In genomic region chr11:88213406-88213805, GRCh38 we compare ENCODE assay signal across 25 cellular contexts.
"Had no signal": no experiment of that assay in that cellular context is flagged by ENCODE, and none has a peak within 500 bp of the region (broad histone marks: within the 10 kb centered on the region; RNA-seq: fewer than 3 reads in every experiment).

No MANE protein-coding gene starts in this region.

- H3K4me2 ChIP-seq: hepatocyte had no signal

- H3K9me3 ChIP-seq: mucosa of descending colon, pancreas, prostate gland, sigmoid colon, spleen, suprapubic skin, thoracic aorta, tibial artery, upper lobe of right lung had no signal

- DNase-seq: islet precursor cell; left ventricle myocardium inferior; mesendoderm; midbrain; mucosa of descending colon; naive thymus-derived CD4-positive, alpha-beta T cell; pancreas; posterior cingulate gyrus; retina; right cardiac atrium; sigmoid colon; small intestine; spleen; stimulated activated CD4-positive, alpha-beta T cell treated with anti-CD3 and anti-CD28 coated beads, Interleukin-4, amount 100 ng/mL, for 24 hours; stimulated activated naive CD4-positive, alpha-beta T cell; tibial artery; trophoblast cell; upper lobe of right lung had no signal

- H3K27me3 ChIP-seq: hepatocyte, pancreas, sigmoid colon, spleen, suprapubic skin, tibial artery, upper lobe of right lung had no signal

- H3K9me3 Mint-ChIP-seq: natural killer cell treated with Interleukin-12 subunit alpha and Interleukin-12 subunit beta and Interleukin-15 and Interleukin-18, amount 100 ng/mL, for 72 hours; stimulated activated effector memory CD8-positive, alpha-beta T cell treated with anti-CD3 and anti-CD28 coated beads, Interleukin-12 subunit alpha, Interleukin-12 subunit beta, amount 100 ng/mL, for 72 hours; stimulated activated naive CD8-positive, alpha-beta T cell treated with anti-CD3 and anti-CD28 coated beads, Interleukin-15, Interleukin-2, amounts not matched to agents 100 ng/mL and 50 ng/mL, for 24 hours had no signal

- H3K27ac ChIP-seq: hepatocyte, left ventricle myocardium inferior, pancreas, prostate gland, sigmoid colon, spleen, suprapubic skin, thoracic aorta, tibial artery, upper lobe of right lung had no signal

- H3K4me1 Mint-ChIP-seq: naive thymus-derived CD4-positive, alpha-beta T cell; stimulated activated effector memory CD8-positive, alpha-beta T cell treated with anti-CD3 and anti-CD28 coated beads, Interleukin-12 subunit alpha, Interleukin-12 subunit beta, amount 100 ng/mL, for 72 hours had no signal

- H3K27ac Mint-ChIP-seq: natural killer cell treated with Interleukin-12 subunit alpha and Interleukin-12 subunit beta and Interleukin-15 and Interleukin-18, amount 100 ng/mL, for 72 hours; stimulated activated effector memory CD8-positive, alpha-beta T cell treated with anti-CD3 and anti-CD28 coated beads, Interleukin-12 subunit alpha, Interleukin-12 subunit beta, amount 100 ng/mL, for 72 hours; stimulated activated naive CD8-positive, alpha-beta T cell treated with anti-CD3 and anti-CD28 coated beads, Interleukin-15, Interleukin-2, amounts not matched to agents 100 ng/mL and 50 ng/mL, for 24 hours had no signal

- H3K4me3 Mint-ChIP-seq: naive thymus-derived CD4-positive, alpha-beta T cell; natural killer cell treated with Interleukin-12 subunit alpha and Interleukin-12 subunit beta and Interleukin-15 and Interleukin-18, amount 100 ng/mL, for 72 hours; stimulated activated effector memory CD8-positive, alpha-beta T cell treated with anti-CD3 and anti-CD28 coated beads, Interleukin-12 subunit alpha, Interleukin-12 subunit beta, amount 100 ng/mL, for 72 hours; stimulated activated naive CD8-positive, alpha-beta T cell treated with anti-CD3 and anti-CD28 coated beads, Interleukin-15, Interleukin-2, amounts not matched to agents 100 ng/mL and 50 ng/mL, for 24 hours had no signal

- H2AFZ ChIP-seq: hepatocyte had no signal

- H3K4me1 ChIP-seq: left ventricle myocardium inferior, pancreas, prostate gland, sigmoid colon, spleen, suprapubic skin, tibial artery, upper lobe of right lung had no signal

- H3K27me3 Mint-ChIP-seq: naive thymus-derived CD4-positive, alpha-beta T cell; natural killer cell treated with Interleukin-12 subunit alpha and Interleukin-12 subunit beta and Interleukin-15 and Interleukin-18, amount 100 ng/mL, for 72 hours; stimulated activated naive CD8-positive, alpha-beta T cell treated with anti-CD3 and anti-CD28 coated beads, Interleukin-15, Interleukin-2, amounts not matched to agents 100 ng/mL and 50 ng/mL, for 24 hours had no signal

- H3K36me3 Mint-ChIP-seq: natural killer cell treated with Interleukin-12 subunit alpha and Interleukin-12 subunit beta and Interleukin-15 and Interleukin-18, amount 100 ng/mL, for 72 hours; stimulated activated effector memory CD8-positive, alpha-beta T cell treated with anti-CD3 and anti-CD28 coated beads, Interleukin-12 subunit alpha, Interleukin-12 subunit beta, amount 100 ng/mL, for 72 hours had no signal

- H3K79me2 ChIP-seq: hepatocyte had no signal
